In the genomic region with DNA sequence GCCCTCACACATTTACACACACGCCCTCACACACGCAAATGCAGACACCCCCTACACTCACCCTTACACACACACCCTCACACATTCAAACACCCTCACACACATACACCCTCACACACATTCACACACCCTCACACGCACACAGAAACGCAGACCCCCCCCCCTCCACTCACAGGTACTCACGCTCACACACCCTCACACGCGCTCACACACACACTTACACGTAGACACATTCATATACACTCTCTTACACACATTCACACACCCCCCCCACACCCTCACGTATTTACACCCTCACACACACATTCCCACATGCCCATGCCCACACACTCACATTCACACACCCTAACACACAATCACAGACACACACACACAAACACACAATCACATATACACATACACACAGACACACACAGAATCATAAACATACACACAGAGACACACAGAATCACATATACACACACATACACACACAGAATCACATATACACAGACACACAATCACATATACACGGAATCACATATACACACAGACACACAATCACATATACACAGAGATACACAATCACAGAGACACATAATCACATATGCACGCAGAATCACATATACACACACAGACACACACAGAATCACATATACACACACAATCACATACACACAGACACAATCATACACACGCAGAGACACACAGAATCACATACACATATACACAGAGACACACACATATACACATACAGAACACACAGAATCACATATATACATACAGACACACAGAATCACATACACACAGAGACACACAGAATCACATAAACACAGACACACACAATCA, we compare ENCODE assay signal across 1 cellular context.
TF ChIP-seq lines count a peak whose summit lies in the region.

No MANE protein-coding gene starts in this region.

TF ChIP-seq in HEK293, 187 proteins besides CTCF, POLR2A, EP300 and RAD21 (continued from another document):
- TF ChIP-seq, protein P1, sequence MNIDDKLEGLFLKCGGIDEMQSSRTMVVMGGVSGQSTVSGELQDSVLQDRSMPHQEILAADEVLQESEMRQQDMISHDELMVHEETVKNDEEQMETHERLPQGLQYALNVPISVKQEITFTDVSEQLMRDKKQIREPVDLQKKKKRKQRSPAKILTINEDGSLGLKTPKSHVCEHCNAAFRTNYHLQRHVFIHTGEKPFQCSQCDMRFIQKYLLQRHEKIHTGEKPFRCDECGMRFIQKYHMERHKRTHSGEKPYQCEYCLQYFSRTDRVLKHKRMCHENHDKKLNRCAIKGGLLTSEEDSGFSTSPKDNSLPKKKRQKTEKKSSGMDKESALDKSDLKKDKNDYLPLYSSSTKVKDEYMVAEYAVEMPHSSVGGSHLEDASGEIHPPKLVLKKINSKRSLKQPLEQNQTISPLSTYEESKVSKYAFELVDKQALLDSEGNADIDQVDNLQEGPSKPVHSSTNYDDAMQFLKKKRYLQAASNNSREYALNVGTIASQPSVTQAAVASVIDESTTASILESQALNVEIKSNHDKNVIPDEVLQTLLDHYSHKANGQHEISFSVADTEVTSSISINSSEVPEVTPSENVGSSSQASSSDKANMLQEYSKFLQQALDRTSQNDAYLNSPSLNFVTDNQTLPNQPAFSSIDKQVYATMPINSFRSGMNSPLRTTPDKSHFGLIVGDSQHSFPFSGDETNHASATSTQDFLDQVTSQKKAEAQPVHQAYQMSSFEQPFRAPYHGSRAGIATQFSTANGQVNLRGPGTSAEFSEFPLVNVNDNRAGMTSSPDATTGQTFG (tag by site-specific recombination; IDR thresholded peaks at IDR 0.05; ENCODE audit: borderline replicate concordance) = no peak
- no peak for TF ChIP-seq ZNF132 (tag by site-specific recombination; IDR thresholded peaks at IDR 0.05; ENCODE audit: borderline replicate concordance)
- peak; percentile 35; the same call in 1 of the 2 replicates for TF ChIP-seq ZNF843 (tag by site-specific recombination; IDR thresholded peaks at IDR 0.05)
- peak; percentile 98; the same call in 1 of the 2 replicates for TF ChIP-seq EGR2 (tag by site-specific recombination; IDR thresholded peaks at IDR 0.05; ENCODE audit: low read depth)
- no peak for TF ChIP-seq HOXC10 (CRISPR knock-in tag; IDR thresholded peaks at IDR 0.05)
TF ChIP-seq in HEK293: peak in this region for 13.
